1 cellular context compared by ENCODE assay signal in genomic region chr2:220374282-220374681, GRCh38.
A peak's percentile ranks its signal among the peaks of the same experiment; 100 is the strongest.
TF ChIP-seq lines count a peak whose summit lies in the region.

No MANE protein-coding gene starts in this region.

TF ChIP-seq in SK-N-SH, 30 proteins besides CTCF, POLR2A, EP300 and RAD21:
- TF ChIP-seq JUND (IDR thresholded peaks at IDR 0.05) (peak; percentile 60), REST (IDR thresholded peaks at IDR 0.05; ENCODE audit: low read depth, low read length) (no peak), TEAD4 (IDR thresholded peaks at IDR 0.05; ENCODE audit: borderline replicate concordance, insufficient read depth) (peak; percentile 45), NRF1 (IDR thresholded peaks at IDR 0.05; ENCODE audit: low read depth, low read length) (no peak), PBX3 (IDR thresholded peaks at IDR 0.05) (peak; percentile 81), POLR2AphosphoS5 (IDR thresholded peaks at IDR 0.05; ENCODE audit: low read depth, low read length) (peak; percentile 29; the same call in 1 of the 2 replicates), RXRA (IDR thresholded peaks at IDR 0.05; ENCODE audit: borderline replicate concordance, low read depth) (peak; percentile 64; the same call in 1 of the 2 replicates), NFIC (IDR thresholded peaks at IDR 0.05; ENCODE audit: borderline replicate concordance) (0 out of 2 replicates have a peak, but pooled peaks have one; percentile 41), MXI1 (IDR thresholded peaks at IDR 0.05; ENCODE audit: low read depth, low read length) (no peak), FOXJ3 (CRISPR knock-in tag; IDR thresholded peaks at IDR 0.05) (no peak), FOSL2 (IDR thresholded peaks at IDR 0.05; ENCODE audit: borderline replicate concordance, low read depth) (0 out of 2 replicates have a peak, but pooled peaks have one; percentile 9), ZBTB33 (IDR thresholded peaks at IDR 0.05; ENCODE audit: borderline replicate concordance, low read depth) (no peak), SMC3 (IDR thresholded peaks at IDR 0.05; ENCODE audit: low read depth, low read length) (no peak), EZH2phosphoT487 (IDR thresholded peaks at IDR 0.05; ENCODE audit: borderline replicate concordance, low read depth) (no peak), TCF12 (IDR thresholded peaks at IDR 0.05) (peak; percentile 76)
